17 cellular contexts compared by ENCODE assay signal in the genomic region with DNA sequence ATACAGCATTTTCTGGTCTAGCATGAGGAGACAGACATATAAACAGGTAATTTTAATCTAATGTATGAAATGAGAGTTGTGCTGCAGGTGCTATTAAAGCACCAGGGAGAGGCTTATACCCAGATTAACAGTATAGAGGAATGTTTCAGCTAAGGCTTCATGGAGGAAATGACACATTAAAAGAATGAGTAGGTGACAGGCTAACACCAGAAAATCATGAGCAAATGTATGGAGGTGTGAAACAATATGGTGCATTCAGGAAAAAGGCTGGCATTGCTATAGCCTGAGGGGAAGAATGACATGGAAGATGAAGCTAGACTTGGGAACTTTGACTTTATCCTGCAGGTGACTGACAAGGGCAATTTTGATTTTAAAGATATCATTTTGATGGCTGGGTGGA. TPM values are rescaled to one million over a fixed set of nuclear protein-coding genes. Genes with fewer than 3 reads are reported as not detected.
DNase-seq lines count a peak whose midpoint lies in the region; ATAC-seq and TF ChIP-seq lines count a peak whose summit lies in the region.
"Had no signal": no experiment of that assay in that cellular context is flagged by ENCODE, and none has a peak within 500 bp of the region (broad histone marks: within the 10 kb centered on the region; RNA-seq: fewer than 3 reads in every experiment).

No MANE protein-coding gene starts in this region.

- no peak for TF ChIP-seq CTCF in endothelial cell (IDR thresholded peaks at IDR 0.05; ENCODE audit: unreplicated experiment)

- H3K27me3 Mint-ChIP-seq in activated CD4-positive, alpha-beta memory T cell treated with anti-CD3 and anti-CD28 coated beads for 36 hours, result no peaks in the 10 kb centered on the region
- peaks cover 1% of the 10 kb centered on the region for H3K27me3 Mint-ChIP-seq in endothelial cell (ENCODE audit: unreplicated experiment)
- no peaks in the 10 kb centered on the region for H3K27me3 Mint-ChIP-seq in stimulated activated naive CD8-positive, alpha-beta T cell treated with anti-CD3 and anti-CD28 coated beads, Interleukin-15, amount 100 ng/mL, for 72 hours

- POLR2A ChIA-PET in activated CD4-positive, alpha-beta memory T cell treated with anti-CD3 and anti-CD28 coated beads for 36 hours (lab: Charles Lee), result no interaction called here

- H3K9me3 Mint-ChIP-seq in activated naive CD4-positive, alpha-beta T cell treated with anti-CD3 and anti-CD28 coated beads, Interleukin-2, amount 50 U/mL, for 72 hours, result no peaks in the 10 kb centered on the region
- H3K9me3 Mint-ChIP-seq in activated CD4-positive, alpha-beta memory T cell treated with anti-CD3 and anti-CD28 coated beads for 36 hours, result no peaks in the 10 kb centered on the region
- no peaks in the 10 kb centered on the region for H3K9me3 Mint-ChIP-seq in endothelial cell (ENCODE audit: unreplicated experiment)
- H3K9me3 Mint-ChIP-seq in stimulated activated naive CD8-positive, alpha-beta T cell treated with anti-CD3 and anti-CD28 coated beads, Interleukin-15, amount 100 ng/mL, for 72 hours, result no peaks in the 10 kb centered on the region

- CTCF ChIA-PET in activated CD4-positive, alpha-beta memory T cell treated with anti-CD3 and anti-CD28 coated beads for 36 hours (lab: Charles Lee), result interaction anchor here (0.7 to 1.4 kb wide), 3 partner anchors 9 to 352 kb away, joined by 3 to 4 read pairs (median 4); no protein-coding TSS in a partner anchor

- H3K36me3 Mint-ChIP-seq in activated naive CD4-positive, alpha-beta T cell treated with anti-CD3 and anti-CD28 coated beads, Interleukin-2, amount 50 U/mL, for 72 hours, result peaks cover 16 to 54% of the 10 kb centered on the region in 2 donors
- peaks cover 44% of the 10 kb centered on the region for H3K36me3 Mint-ChIP-seq in activated CD4-positive, alpha-beta memory T cell treated with anti-CD3 and anti-CD28 coated beads for 36 hours
- H3K36me3 Mint-ChIP-seq in endothelial cell (ENCODE audit: low read depth, unreplicated experiment), result peaks cover 21% of the 10 kb centered on the region

- no peak overlapping the region for H3K4me3 Mint-ChIP-seq in activated CD4-positive, alpha-beta memory T cell treated with anti-CD3 and anti-CD28 coated beads for 36 hours
- peak overlapping the region; percentile 11 for H3K4me3 Mint-ChIP-seq in endothelial cell (ENCODE audit: unreplicated experiment)
- H3K4me3 Mint-ChIP-seq in stimulated activated naive CD8-positive, alpha-beta T cell treated with anti-CD3 and anti-CD28 coated beads, Interleukin-15, amount 100 ng/mL, for 72 hours, result peak overlapping the region in 1 of 2 donors; percentile 46

- intact Hi-C loops in activated CD4-positive, alpha-beta memory T cell treated with anti-CD3 and anti-CD28 coated beads for 36 hours (cut with micrococcal nuclease), result no loop called here

- H3K27ac Mint-ChIP-seq in activated naive CD4-positive, alpha-beta T cell treated with anti-CD3 and anti-CD28 coated beads, Interleukin-2, amount 50 U/mL, for 72 hours, result peak overlapping the region in 1 of 2 donors; percentile 16
- peak overlapping the region; percentile 69 for H3K27ac Mint-ChIP-seq in activated CD4-positive, alpha-beta memory T cell treated with anti-CD3 and anti-CD28 coated beads for 36 hours
- H3K27ac Mint-ChIP-seq in endothelial cell (ENCODE audit: unreplicated experiment), result no peak overlapping the region
- H3K27ac Mint-ChIP-seq in stimulated activated naive CD8-positive, alpha-beta T cell treated with anti-CD3 and anti-CD28 coated beads, Interleukin-15, amount 100 ng/mL, for 72 hours, result peak overlapping the region in 1 of 2 donors; percentile 54

- H3K4me1 Mint-ChIP-seq in activated CD4-positive, alpha-beta memory T cell treated with anti-CD3 and anti-CD28 coated beads for 36 hours (ENCODE audit: low read depth), result peaks cover 41% of the 10 kb centered on the region
- peaks cover 28% of the 10 kb centered on the region for H3K4me1 Mint-ChIP-seq in endothelial cell (ENCODE audit: unreplicated experiment)
- peaks cover 30% of the 10 kb centered on the region for H3K4me1 Mint-ChIP-seq in stimulated activated naive CD8-positive, alpha-beta T cell treated with anti-CD3 and anti-CD28 coated beads, Interleukin-15, amount 100 ng/mL, for 72 hours

- no peak for DNase-seq in activated naive CD4-positive, alpha-beta T cell treated with anti-CD3 and anti-CD28 coated beads, Interleukin-2, amount 50 U/mL, for 72 hours (ENCODE audit: low spot score in 2 of 2)
- no peak for DNase-seq in activated naive CD4-positive, alpha-beta T cell treated with anti-CD3 and anti-CD28 coated beads, Interleukin-2, amount 50 U/mL, for 16 hours
- no peak for DNase-seq in activated CD4-positive, alpha-beta memory T cell treated with anti-CD3 and anti-CD28 coated beads for 36 hours
- DNase-seq in endothelial cell (ENCODE audit: low spot score), result no peak
- DNase-seq in stimulated activated naive CD8-positive, alpha-beta T cell treated with anti-CD3 and anti-CD28 coated beads, Interleukin-15, amount 100 ng/mL, for 72 hours, result no peak
- DNase-seq in NCI-H446 (lab: John Stamatoyannopoulos, UW), result no peak
- no peak for DNase-seq in NCI-H2107 treated with DMSO at 0.1 percent for 48 hours (lab: John Stamatoyannopoulos, UW; ENCODE audit: unreplicated experiment)
- DNase-seq: EL; NCI-H1436; NCI-H446 treated with DMSO at 0.1 percent for 48 hours; pancreas; SHP77; stimulated activated CD4-positive, alpha-beta T cell treated with anti-CD3 and anti-CD28 coated beads, Interleukin-2, amount 100 ng/mL, for 48 hours; T-helper 9 cell had no signal

- peak; percentile 74 to 78 for ATAC-seq in activated naive CD4-positive, alpha-beta T cell treated with anti-CD3 and anti-CD28 coated beads, Interleukin-2, amount 50 U/mL, for 72 hours
- peak; percentile 52 for ATAC-seq in stimulated activated naive CD8-positive, alpha-beta T cell treated with anti-CD3 and anti-CD28 coated beads, Interleukin-15, amount 100 ng/mL, for 72 hours
- no peak for ATAC-seq in HG02642 (IDR thresholded peaks at IDR 0.05; ENCODE audit: poor library complexity, unreplicated experiment)
- ATAC-seq: left lobe of liver, pancreas had no signal

RNA-seq across cellular contexts. Expression of gene ARPC5, which starts 7.0 kb away (rescaled TPM):
- 100 to 1,000 TPM; 183 to 213 TPM for total RNA-seq in activated naive CD4-positive, alpha-beta T cell treated with anti-CD3 and anti-CD28 coated beads, Interleukin-2, amount 50 U/mL, for 72 hours
- 100 to 1,000 TPM; 158 to 161 TPM for total RNA-seq in activated CD4-positive, alpha-beta memory T cell treated with anti-CD3 and anti-CD28 coated beads for 36 hours
- total RNA-seq in endothelial cell (ENCODE audit: unreplicated experiment), result 142 TPM

RNA-seq across cellular contexts. Expression of gene APOBEC4, which starts 24.6 kb away (rescaled TPM):
- total RNA-seq in activated naive CD4-positive, alpha-beta T cell treated with anti-CD3 and anti-CD28 coated beads, Interleukin-2, amount 50 U/mL, for 72 hours, result not detected
- not detected for total RNA-seq in activated CD4-positive, alpha-beta memory T cell treated with anti-CD3 and anti-CD28 coated beads for 36 hours
- not detected for total RNA-seq in endothelial cell (ENCODE audit: unreplicated experiment)
- total RNA-seq: left lobe of liver, pancreas, temporal lobe had no signal

RNA-seq across cellular contexts. Expression of gene NCF2, which starts 38.3 kb away (rescaled TPM):
- 1 to 10 TPM; 4.3 to 9.1 TPM for total RNA-seq in activated naive CD4-positive, alpha-beta T cell treated with anti-CD3 and anti-CD28 coated beads, Interleukin-2, amount 50 U/mL, for 72 hours
- total RNA-seq in activated CD4-positive, alpha-beta memory T cell treated with anti-CD3 and anti-CD28 coated beads for 36 hours, result 1 to 10 TPM; 6.6 to 7.7 TPM
- total RNA-seq in endothelial cell (ENCODE audit: unreplicated experiment), result 0.67 TPM
